8 cellular contexts compared by ENCODE assay signal in the genomic region with DNA sequence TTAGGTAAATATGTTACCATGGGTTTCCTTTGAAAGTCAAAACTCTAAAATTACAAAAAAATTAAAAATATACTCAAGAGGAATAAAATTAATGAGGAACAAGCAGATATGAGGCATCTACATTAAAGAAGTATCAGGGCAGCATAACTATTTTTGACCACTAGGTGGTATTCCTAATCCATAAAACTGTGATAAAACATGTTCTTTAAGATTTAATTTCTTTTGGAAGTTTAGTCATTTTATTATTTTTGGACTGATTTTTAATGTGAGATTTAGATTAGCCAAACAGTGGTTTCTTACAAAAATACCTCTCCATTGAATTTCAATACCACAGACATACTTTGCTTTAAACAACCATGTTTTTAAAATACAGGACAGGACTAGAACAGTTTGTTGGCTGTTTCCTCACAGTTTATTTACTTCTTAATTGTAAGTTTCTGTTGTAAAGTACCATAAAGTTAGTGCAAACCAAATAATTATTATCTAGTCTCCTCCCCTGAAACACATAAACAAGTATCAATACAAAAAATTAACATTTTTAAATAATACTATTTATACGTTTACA. TPM values are rescaled to one million over a fixed set of nuclear protein-coding genes. Genes with fewer than 3 reads are reported as not detected.
A peak's percentile ranks its signal among the peaks of the same experiment; 100 is the strongest.
DNase-seq lines count a peak whose midpoint lies in the region; ATAC-seq and TF ChIP-seq lines count a peak whose summit lies in the region.

No MANE protein-coding gene starts in this region.

- H3K4me1 Mint-ChIP-seq in HFFc6 (ENCODE audit: low read depth), result no peaks in the 10 kb centered on the region
- no peaks in the 10 kb centered on the region for H3K4me1 Mint-ChIP-seq in activated T-helper 17 cell treated with anti-CD3 and anti-CD28 coated beads, Interleukin-2, amount 50 U/mL, for 72 hours
- no peaks in the 10 kb centered on the region for H3K4me1 Mint-ChIP-seq in activated T-cell treated with anti-CD3 and anti-CD28 coated beads, Interleukin-2, amount 50 U/mL, for 4 hours (ENCODE audit: low read depth)

- 94% methylated on average over 1 of the region's 1 CpG for WGBS in hepatocyte (ENCODE audit: low lambda C conversion rate, missing lambda C conversion rate)

- TF ChIP-seq CTCF in HFFc6 (IDR thresholded peaks at IDR 0.05) (peak; percentile 88), hepatocyte (IDR thresholded peaks at IDR 0.05; ENCODE audit: poor library complexity) (peak; percentile 69)

- no peaks in the 10 kb centered on the region for H3K27me3 ChIP-seq in hepatocyte

- H3K9me3 Mint-ChIP-seq in HFFc6, result no peaks in the 10 kb centered on the region
- H3K9me3 Mint-ChIP-seq in activated T-helper 17 cell treated with anti-CD3 and anti-CD28 coated beads, Interleukin-2, amount 50 U/mL, for 72 hours, result no peaks in the 10 kb centered on the region
- no peaks in the 10 kb centered on the region for H3K9me3 Mint-ChIP-seq in activated T-cell treated with anti-CD3 and anti-CD28 coated beads, Interleukin-2, amount 50 U/mL, for 4 hours

- H3K27ac ChIP-seq in hepatocyte, result no peak overlapping the region

- DNase-seq in COLO829 (ENCODE audit: low spot score) (peak; percentile 3), HFFc6 (peak; percentile 31), SK-N-DZ (ENCODE audit: low spot score) (peak; percentile 41), hepatocyte (ENCODE audit: low spot score) (peak; percentile 20), 8988T (no peak), GM19238 (ENCODE audit: insufficient read length, low spot score) (no peak)
- DNase-seq in activated T-cell treated with anti-CD3 and anti-CD28 coated beads, Interleukin-2, amount 50 U/mL, for 4 hours, result no peak

- no peaks in the 10 kb centered on the region for H3K9me2 ChIP-seq in hepatocyte (replicated peaks; ENCODE audit: insufficient read depth)

- no peaks in the 10 kb centered on the region for H3K9me3 ChIP-seq in hepatocyte (ENCODE audit: low read depth)

- H3K27ac Mint-ChIP-seq in HFFc6, result no peak overlapping the region
- H3K27ac Mint-ChIP-seq in activated T-helper 17 cell treated with anti-CD3 and anti-CD28 coated beads, Interleukin-2, amount 50 U/mL, for 72 hours, result no peak overlapping the region

- H3K36me3 Mint-ChIP-seq in HFFc6 (ENCODE audit: low read depth), result no peaks in the 10 kb centered on the region
- no peaks in the 10 kb centered on the region for H3K36me3 Mint-ChIP-seq in activated T-helper 17 cell treated with anti-CD3 and anti-CD28 coated beads, Interleukin-2, amount 50 U/mL, for 72 hours (ENCODE audit: low read depth)
- no peaks in the 10 kb centered on the region for H3K36me3 Mint-ChIP-seq in activated T-cell treated with anti-CD3 and anti-CD28 coated beads, Interleukin-2, amount 50 U/mL, for 4 hours (ENCODE audit: insufficient read depth)

- no peak overlapping the region for H2AFZ ChIP-seq in hepatocyte

- no peak overlapping the region for H3K4me3 Mint-ChIP-seq in HFFc6
- no peak overlapping the region for H3K4me3 Mint-ChIP-seq in activated T-helper 17 cell treated with anti-CD3 and anti-CD28 coated beads, Interleukin-2, amount 50 U/mL, for 72 hours
- H3K4me3 Mint-ChIP-seq in activated T-cell treated with anti-CD3 and anti-CD28 coated beads, Interleukin-2, amount 50 U/mL, for 4 hours, result no peak overlapping the region

- H3K79me2 ChIP-seq in hepatocyte, result no peaks in the 10 kb centered on the region

- no peaks in the 10 kb centered on the region for H3K4me1 ChIP-seq in hepatocyte (ENCODE audit: insufficient read depth)

- H3K4me3 ChIP-seq in hepatocyte, result no peak overlapping the region

- H3K4me2 ChIP-seq in hepatocyte, result no peak overlapping the region

- no peaks in the 10 kb centered on the region for H3K36me3 ChIP-seq in hepatocyte (replicated peaks; ENCODE audit: insufficient read depth, low read depth)

- peaks cover 3% of the 10 kb centered on the region; the same call in 1 of the 2 replicates for H3K27me3 Mint-ChIP-seq in HFFc6 (ENCODE audit: insufficient read depth)
- H3K27me3 Mint-ChIP-seq in activated T-helper 17 cell treated with anti-CD3 and anti-CD28 coated beads, Interleukin-2, amount 50 U/mL, for 72 hours, result no peaks in the 10 kb centered on the region
- peaks cover 1% of the 10 kb centered on the region for H3K27me3 Mint-ChIP-seq in activated T-cell treated with anti-CD3 and anti-CD28 coated beads, Interleukin-2, amount 50 U/mL, for 4 hours (ENCODE audit: low read depth)

- no peak for ATAC-seq in activated T-helper 17 cell treated with anti-CD3 and anti-CD28 coated beads, Interleukin-2, amount 50 U/mL, for 72 hours (replicated peaks)
- no peak for ATAC-seq in activated T-cell treated with anti-CD3 and anti-CD28 coated beads, Interleukin-2, amount 50 U/mL, for 4 hours

- H4K20me1 ChIP-seq in hepatocyte (ENCODE audit: insufficient read depth, poor library complexity, severe bottlenecking), result no peaks in the 10 kb centered on the region

RNA-seq across cellular contexts. Expression of gene NTS, which starts 49.8 kb away (rescaled TPM):
- not detected for total RNA-seq in HFFc6 (2021; fragmentation: NEBNext Ultra II Directional; extraction: Animal tissue kit (Norgen Biotek cat#: 25700))
- 0.85 and 1.4 TPM in 2 replicates for polyA plus RNA-seq in SK-N-DZ (2014; cell fraction: cytosol; rRNA removed)
- polyA plus RNA-seq in SK-N-DZ (2014; cell fraction: nucleus; rRNA removed), result 1.6 and 2.8 TPM in 2 replicates
- 18.4 and 18.9 TPM in 2 replicates for total RNA-seq in hepatocyte
- 2.2 and 3.2 TPM in 2 replicates for polyA plus RNA-seq in hepatocyte
- total RNA-seq in activated T-helper 17 cell treated with anti-CD3 and anti-CD28 coated beads, Interleukin-2, amount 50 U/mL, for 72 hours, result not detected
- total RNA-seq in activated T-cell treated with anti-CD3 and anti-CD28 coated beads, Interleukin-2, amount 50 U/mL, for 4 hours, result not detected

Comparison
In these comparisons a context has a peak if more than half of its experiments do, and no peak if none do; other contexts are left out.
1. DNase-seq: peak in COLO829 (single experiment), HFFc6 (single experiment), SK-N-DZ (single experiment) and hepatocyte (single experiment); none in activated T-cell treated with anti-CD3 and anti-CD28 coated beads, Interleukin-2, amount 50 U/mL, for 4 hours (single experiment), 8988T (single experiment) and GM19238 (single experiment).
2. RNA of gene NTS, which starts 49.8 kb away (total RNA-seq): 18.4 to 18.9 TPM in hepatocyte; not detected in HFFc6, not detected in activated T-helper 17 cell treated with anti-CD3 and anti-CD28 coated beads, Interleukin-2, amount 50 U/mL, for 72 hours and not detected in activated T-cell treated with anti-CD3 and anti-CD28 coated beads, Interleukin-2, amount 50 U/mL, for 4 hours; every median in the first group is over 10 times any median in the second.